ENCODE assay signal across 23 cellular contexts in the genomic region with DNA sequence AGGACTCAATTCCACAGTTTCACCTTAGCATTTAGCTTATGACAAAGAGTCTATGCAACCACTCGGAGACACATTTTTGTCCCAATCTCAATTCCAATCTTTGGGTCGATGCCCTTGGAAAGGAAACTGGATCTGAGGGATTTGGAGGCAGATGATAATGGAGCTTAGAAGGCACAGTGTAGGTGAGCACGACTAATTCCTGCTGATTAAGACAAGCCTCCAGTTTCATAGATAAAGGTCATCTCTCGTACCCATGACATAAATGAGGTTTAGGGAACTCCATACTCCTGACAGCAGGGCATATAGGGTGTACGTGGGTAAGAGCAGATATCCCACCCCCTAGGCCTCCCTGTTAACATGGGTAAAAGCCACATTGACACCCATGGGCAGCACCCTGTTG. TPM values are rescaled to one million over a fixed set of nuclear protein-coding genes. Genes with fewer than 3 reads are reported as not detected.
DNase-seq lines count a peak whose midpoint lies in the region; FAIRE-seq and TF ChIP-seq lines count a peak whose summit lies in the region.
"Had no signal": no experiment of that assay in that cellular context is flagged by ENCODE, and none has a peak within 500 bp of the region (broad histone marks: within the 10 kb centered on the region; RNA-seq: fewer than 3 reads in every experiment).

No MANE protein-coding gene starts in this region.

- peaks cover 58% of the 10 kb centered on the region for H3K9me3 Mint-ChIP-seq in mesothelial cell of epicardium

- H3K4me3 Mint-ChIP-seq in mesothelial cell of epicardium: no peak overlapping the region
- H3K4me3 Mint-ChIP-seq: CD4-positive, alpha-beta memory T cell had no signal

- no peaks in the 10 kb centered on the region for H3K27me3 Mint-ChIP-seq in mesothelial cell of epicardium (ENCODE audit: low read depth)

- H3K27ac ChIP-seq in HEK293 (ENCODE audit: extremely low read depth, low read depth, low read length) (no peak overlapping the region), kidney (ENCODE audit: low read depth in 2 of 2, low read length in 2 of 2) (no peak overlapping the region)
- H3K27ac ChIP-seq: PC-9, SJCRH30 had no signal

- H3K36me3 ChIP-seq in HEK293 (ENCODE audit: control insufficient read depth in 2 of 2, insufficient read depth in 1 of 2, low read length in 2 of 2) (no peaks in the 10 kb centered on the region), kidney (ENCODE audit: control insufficient read depth in 1 of 2, insufficient read depth in 2 of 2, low read length in 2 of 2) (no peaks in the 10 kb centered on the region)
- H3K36me3 ChIP-seq: SJCRH30 had no signal

- H3K27ac Mint-ChIP-seq in mesothelial cell of epicardium: no peak overlapping the region
- H3K27ac Mint-ChIP-seq: CD4-positive, alpha-beta memory T cell had no signal

- FAIRE-seq in kidney (lab: Jason Lieb, UNC): no peak
- FAIRE-seq: GM12892, H54 had no signal

- DNase-seq in amniotic epithelial cell (ENCODE audit: low read depth) (peak; percentile 18), fibroblast of the aortic adventitia (ENCODE audit: low read depth) (peak; percentile 4), NCI-H2227 (lab: John Stamatoyannopoulos, UW; ENCODE audit: unreplicated experiment) (no peak), kidney (no peak), mesothelial cell of epicardium (ENCODE audit: low spot score in 2 of 2, unreplicated experiment in 2 of 2) (no peak), iPS-NIHi11 (ENCODE audit: low spot score) (no peak)
- DNase-seq: C1 segment of cervical spinal cord; CD4-positive, alpha-beta memory T cell; COR-L47; DMS79; Karpas-422; NCI-H1092 treated with DMSO at 0.1 percent for 48 hours; NCI-H1436; NCI-H187; NCI-H2081 treated with DMSO at 0.1 percent for 48 hours; NCI-H2171 treated with DMSO at 0.1 percent for 48 hours; NCI-H524; NCI-H748 treated with DMSO at 0.1 percent for 48 hours; PC-9; SJCRH30 had no signal

- no peaks in the 10 kb centered on the region for H3K4me1 Mint-ChIP-seq in mesothelial cell of epicardium
- H3K4me1 Mint-ChIP-seq: CD4-positive, alpha-beta memory T cell had no signal

- POLR2A ChIA-PET in HEK293 (lab: Yijun Ruan, JAX): no interaction called here

- H3K4me3 ChIP-seq in HEK293 (ENCODE audit: low read depth, low read length) (no peak overlapping the region), fibroblast of the aortic adventitia (ENCODE audit: low read depth, low read length) (no peak overlapping the region), kidney (ENCODE audit: low read length in 2 of 2) (no peak overlapping the region)
- H3K4me3 ChIP-seq: PC-9, SJCRH30 had no signal

- TF ChIP-seq CTCF in HEK293 (tag by site-specific recombination; IDR thresholded peaks at IDR 0.05) (no peak), fibroblast of the aortic adventitia (IDR thresholded peaks at IDR 0.05; ENCODE audit: insufficient read depth, low read length) (no peak), kidney (IDR thresholded peaks at IDR 0.05; ENCODE audit: borderline replicate concordance, extremely low read depth, insufficient read depth) (no peak), mesothelial cell of epicardium (IDR thresholded peaks at IDR 0.05; ENCODE audit: unreplicated experiment) (no peak)

- peaks cover 2% of the 10 kb centered on the region for H3K36me3 Mint-ChIP-seq in mesothelial cell of epicardium

- no peak overlapping the region for H3K9ac ChIP-seq in kidney (ENCODE audit: low read length in 2 of 2)

- intact Hi-C loops in kidney (cut with DNase I): no loop called here

- H3K9me3 ChIP-seq in HEK293 (ENCODE audit: control insufficient read depth, insufficient read depth, low read depth, low read length) (no peaks in the 10 kb centered on the region), kidney (ENCODE audit: control insufficient read depth in 1 of 2, low read length in 2 of 2) (peaks cover 12 to 74% of the 10 kb centered on the region in 2 donors)

- H3K4me1 ChIP-seq in HEK293 (ENCODE audit: control insufficient read depth, insufficient read depth, low read length): no peaks in the 10 kb centered on the region
- H3K4me1 ChIP-seq in kidney (ENCODE audit: control insufficient read depth in 1 of 2, insufficient read depth in 1 of 2, low read depth in 1 of 2, low read length in 2 of 2): no peaks in the 10 kb centered on the region
- H3K4me1 ChIP-seq: SJCRH30 had no signal

- CTCF ChIA-PET in HEK293 (lab: Yijun Ruan, JAX): no interaction called here

TF ChIP-seq in HEK293, 187 proteins besides CTCF, POLR2A, EP300 and RAD21:
- TF ChIP-seq ZNF140 (tag by site-specific recombination; IDR thresholded peaks at IDR 0.05): peak; percentile 4; the same call in 1 of the 2 replicates
- no peak for TF ChIP-seq ZNF302 (tag by site-specific recombination; IDR thresholded peaks at IDR 0.05; ENCODE audit: low read depth)
- TF ChIP-seq ZNF16 (tag by site-specific recombination; IDR thresholded peaks at IDR 0.05; ENCODE audit: low read depth): no peak
- no peak for TF ChIP-seq ZNF341 (tag by site-specific recombination; IDR thresholded peaks at IDR 0.05; ENCODE audit: low read depth)
- peak; percentile 88; the same call in 1 of the 2 replicates for TF ChIP-seq TRIM28 (IDR thresholded peaks at IDR 0.05; ENCODE audit: borderline replicate concordance, low read length)
- peak; percentile 60 for TF ChIP-seq SETDB1 (IDR thresholded peaks at IDR 0.05; ENCODE audit: insufficient read length, low read length)
- TF ChIP-seq ZNF2 (tag by site-specific recombination; IDR thresholded peaks at IDR 0.05): no peak
- peak; percentile 84 for TF ChIP-seq ZNF280D (tag by site-specific recombination; IDR thresholded peaks at IDR 0.05)

RNA-seq across cellular contexts. Expression of gene ZNF718, which starts 24.4 kb away (rescaled TPM):
- total RNA-seq in fibroblast of the aortic adventitia (ENCODE audit: low replicate concordance): 4.5 and 9.6 TPM in 2 replicates
- total RNA-seq in kidney: 10.3 TPM
- polyA plus RNA-seq in kidney (ENCODE audit: insufficient read depth, low read depth, low replicate concordance): 1.7 TPM
- total RNA-seq in mesothelial cell of epicardium: 10.1 to 11.1 TPM (median 10.8 TPM) in 3 replicates

RNA-seq across cellular contexts. Expression of gene ZNF595, which starts 46.7 kb away (rescaled TPM):
- total RNA-seq in fibroblast of the aortic adventitia (ENCODE audit: low replicate concordance) (11.0 and 15.5 TPM in 2 replicates), kidney (18.3 TPM), mesothelial cell of epicardium (8.1 to 10.3 TPM (median 10.1 TPM) in 3 replicates)
- polyA plus RNA-seq in kidney (ENCODE audit: insufficient read depth, low read depth, low replicate concordance): 6.0 TPM

Comparison
In these comparisons a context has a peak if more than half of its experiments do, and no peak if none do; other contexts are left out.
1. DNase-seq: peak in amniotic epithelial cell (single experiment) and fibroblast of the aortic adventitia (single experiment); none in NCI-H2227 (single experiment), kidney (single experiment), mesothelial cell of epicardium (0 of 2) and iPS-NIHi11 (single experiment).